In genomic region chr4:94648699-94649098, GRCh38 we compare ENCODE assay signal across 29 cellular contexts.
"Had no signal": no experiment of that assay in that cellular context is flagged by ENCODE, and none has a peak within 500 bp of the region (broad histone marks: within the 10 kb centered on the region; RNA-seq: fewer than 3 reads in every experiment).

No MANE protein-coding gene starts in this region.

- H3K27me3 Mint-ChIP-seq: dendritic cell treated with granulocyte-macrophage colony-stimulating factor and Interleukin-4, amounts not matched to agents 40 ng/mL and 50 ng/mL, for 4 days; naive thymus-derived CD4-positive, alpha-beta T cell; stimulated activated memory B cell treated with anti-CD40 and anti-IgM and Interleukin-4, amounts not matched to agents 10 μg/mL and 1 μg/mL and 100 μg/mL, for 72 hours; stimulated activated naive CD8-positive, alpha-beta T cell treated with anti-CD3 and anti-CD28 coated beads, Interleukin-15, Interleukin-2, amounts not matched to agents 100 ng/mL and 50 ng/mL, for 24 hours had no signal

- H3K4me1 ChIP-seq: colonic mucosa, foreskin keratinocyte, left lung, parathyroid adenoma, psoas muscle, spleen, upper lobe of left lung had no signal

- H3K9me3 ChIP-seq: colonic mucosa, esophagus muscularis mucosa, heart right ventricle, left lung, neutrophil, psoas muscle, spleen, thoracic aorta, tibial nerve, upper lobe of left lung had no signal

- H3K27ac Mint-ChIP-seq: dendritic cell treated with granulocyte-macrophage colony-stimulating factor and Interleukin-4, amounts not matched to agents 40 ng/mL and 50 ng/mL, for 4 days; naive thymus-derived CD4-positive, alpha-beta T cell; nephron progenitor cell; stimulated activated memory B cell treated with anti-CD40 and anti-IgM and Interleukin-4, amounts not matched to agents 10 μg/mL and 1 μg/mL and 100 μg/mL, for 72 hours; stimulated activated naive CD8-positive, alpha-beta T cell treated with anti-CD3 and anti-CD28 coated beads, Interleukin-15, Interleukin-2, amounts not matched to agents 100 ng/mL and 50 ng/mL, for 24 hours had no signal

- H3K27me3 ChIP-seq: colonic mucosa, esophagus muscularis mucosa, foreskin keratinocyte, heart right ventricle, left lung, neutrophil, spleen, tibial nerve, upper lobe of left lung had no signal

- H3K27ac ChIP-seq: colonic mucosa, esophagus muscularis mucosa, foreskin keratinocyte, heart right ventricle, left lung, neutrophil, parathyroid adenoma, psoas muscle, skin epidermis, spleen, thoracic aorta, tibial nerve, upper lobe of left lung had no signal

- H3K4me3 ChIP-seq: colonic mucosa, esophagus muscularis mucosa, heart right ventricle, left lung, psoas muscle, skin epidermis, spleen, thoracic aorta, tibial nerve, upper lobe of left lung had no signal

- H3K9me3 Mint-ChIP-seq: dendritic cell treated with granulocyte-macrophage colony-stimulating factor and Interleukin-4, amounts not matched to agents 40 ng/mL and 50 ng/mL, for 4 days; naive thymus-derived CD4-positive, alpha-beta T cell; nephron progenitor cell; stimulated activated memory B cell treated with anti-CD40 and anti-IgM and Interleukin-4, amounts not matched to agents 10 μg/mL and 1 μg/mL and 100 μg/mL, for 72 hours; stimulated activated naive CD8-positive, alpha-beta T cell treated with anti-CD3 and anti-CD28 coated beads, Interleukin-15, Interleukin-2, amounts not matched to agents 100 ng/mL and 50 ng/mL, for 24 hours had no signal

- H3K4me3 Mint-ChIP-seq: dendritic cell treated with granulocyte-macrophage colony-stimulating factor and Interleukin-4, amounts not matched to agents 40 ng/mL and 50 ng/mL, for 4 days; naive thymus-derived CD4-positive, alpha-beta T cell; nephron progenitor cell; stimulated activated memory B cell treated with anti-CD40 and anti-IgM and Interleukin-4, amounts not matched to agents 10 μg/mL and 1 μg/mL and 100 μg/mL, for 72 hours; stimulated activated naive CD8-positive, alpha-beta T cell treated with anti-CD3 and anti-CD28 coated beads, Interleukin-15, Interleukin-2, amounts not matched to agents 100 ng/mL and 50 ng/mL, for 24 hours had no signal

- FAIRE-seq: endothelial cell of umbilical vein, islet of Langerhans, urothelium cell line had no signal

- H3K36me3 ChIP-seq: colonic mucosa had no signal

- DNase-seq: colonic mucosa; effector CD8-positive, alpha-beta T cell; foreskin keratinocyte; glutamatergic neuron; heart right ventricle; hippocampal formation; left cardiac atrium; mesendoderm; midbrain; naive thymus-derived CD4-positive, alpha-beta T cell; nephron progenitor cell; psoas muscle; right cardiac atrium; spleen; stimulated activated CD4-positive, alpha-beta T cell treated with anti-CD3 and anti-CD28 coated beads, Interleukin-4, amount 100 ng/mL, for 4 hours had no signal

- H3K4me1 Mint-ChIP-seq: stimulated activated memory B cell treated with anti-CD40 and anti-IgM and Interleukin-4, amounts not matched to agents 10 μg/mL and 1 μg/mL and 100 μg/mL, for 72 hours had no signal

- ATAC-seq: foreskin keratinocyte; left lung; naive thymus-derived CD4-positive, alpha-beta T cell; psoas muscle; stimulated activated memory B cell treated with anti-CD40 and anti-IgM and Interleukin-4, amounts not matched to agents 10 μg/mL and 1 μg/mL and 100 μg/mL, for 72 hours had no signal
